Comparison of ENCODE assay signal across 8 cellular contexts in the genomic region with DNA sequence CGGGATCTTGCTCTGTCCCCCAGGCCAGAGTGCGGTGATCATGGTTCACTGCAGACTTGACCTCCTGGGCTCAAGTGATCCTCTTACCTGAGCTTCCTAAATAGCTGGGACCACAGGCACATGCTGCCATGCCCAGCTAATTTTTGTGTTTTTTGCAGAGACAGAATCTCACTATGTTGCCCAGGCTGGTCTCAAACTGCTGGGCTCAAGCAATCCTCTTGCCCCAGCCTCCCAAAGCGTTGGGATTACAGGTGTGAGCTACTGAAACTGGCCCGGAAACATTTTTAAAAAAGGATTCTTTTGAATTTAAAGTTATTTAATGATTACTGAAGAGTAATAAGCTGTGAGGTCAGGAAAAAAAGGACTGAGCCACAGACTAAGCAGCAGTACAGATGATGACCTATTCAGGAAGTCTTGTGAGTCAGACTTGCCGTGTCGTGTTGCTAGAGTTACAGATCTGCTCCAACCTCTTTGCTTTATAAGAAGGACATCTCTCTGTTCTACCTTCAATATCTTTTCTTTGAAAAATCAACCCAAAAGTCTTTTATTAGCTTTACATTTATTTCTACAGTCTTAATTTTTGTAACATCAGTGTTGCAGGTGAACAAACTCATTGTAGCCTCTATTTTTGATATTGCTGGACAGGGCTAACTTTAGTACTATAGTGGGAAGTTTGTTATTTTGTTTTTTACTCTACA.
DNase-seq lines count a peak whose midpoint lies in the region; ATAC-seq and TF ChIP-seq lines count a peak whose summit lies in the region.

No MANE protein-coding gene starts in this region.

- intact Hi-C loops in HCT116 (cut with micrococcal nuclease) = no loop called here

- RAD21 ChIA-PET in HCT116 (lab: Charles Lee; ENCODE audit: low non-redundant PET in 1 of 2, low total read pairs in 2 of 2, uncharacterized antibody in 2 of 2, unreplicated experiment in 2 of 2) = no interaction called here

- DNase-seq in AG09319 (ENCODE audit: extremely low read depth, low read depth) (peak; percentile 40), HCT116 (ENCODE audit: low read depth, low spot score) (peak; percentile 71), SJSA1 (ENCODE audit: low read depth in 1 of 2, low spot score in 2 of 2) (peak in 1 of 2 experiments; percentile 44), left kidney (ENCODE audit: low read depth, low spot score) (peak; percentile 14), NCI-H524 treated with DMSO at 0.1 percent for 48 hours (lab: John Stamatoyannopoulos, UW) (no peak), H7 (no peak)
- peak; percentile 68 for DNase-seq in activated naive CD4-positive, alpha-beta T cell treated with anti-CD3 and anti-CD28 coated beads, Interleukin-2, amount 50 U/mL, for 16 hours
- DNase-seq in stimulated activated CD8-positive, alpha-beta memory T cell treated with anti-CD3 and anti-CD28 coated beads, Interleukin-15, amount 100 ng/mL, for 24 hours (ENCODE audit: low read depth) = peak; percentile 27

- BruUV-seq in HCT116 (replicated peaks; lab: Mats Ljungman, UMichigan) = no TSS peak

- no peaks in the 10 kb centered on the region for H3K9me2 ChIP-seq in HCT116 (ENCODE audit: insufficient read depth)

- POLR2A ChIA-PET in HCT116 (lab: Charles Lee) = interaction anchor here (1.2 to 1.7 kb wide), 3 partner anchors 9 to 218 kb away, joined by 4 read pairs; a partner anchor contains a TSS

- peak overlapping the region; percentile 45 for H3K9ac ChIP-seq in HCT116 (ENCODE audit: low read length)

- peak overlapping the region; percentile 16; the same call in 1 of the 2 replicates for H3K27ac ChIP-seq in HCT116 (ENCODE audit: low read depth, low read length)
- H3K27ac ChIP-seq in SJSA1 = peak overlapping the region; percentile 29; the same call in 1 of the 2 replicates

- H3K27me3 ChIP-seq in HCT116 (ENCODE audit: insufficient read depth, low read length) (no peaks in the 10 kb centered on the region), SJSA1 (replicated peaks) (no peaks in the 10 kb centered on the region), H7 (ENCODE audit: control insufficient read depth, insufficient read depth, low read length) (no peaks in the 10 kb centered on the region)

- H3K4me3 ChIP-seq in HCT116 (replicated peaks in 1 of 2; ENCODE audit: low read depth in 1 of 2, low read length in 2 of 2) (peak overlapping the region in 1 of 2 experiments; percentile 23; a peak in 1 of 4 replicates), SJSA1 (no peak overlapping the region), H7 (ENCODE audit: insufficient read depth, low read depth, low read length) (no peak overlapping the region)

- peak; percentile 90 for ATAC-seq in HCT116

- TF ChIP-seq CTCF in AG09319 (IDR thresholded peaks at IDR 0.05; ENCODE audit: low read depth, low read length) = no peak
- no peak for TF ChIP-seq CTCF in HCT116 (IDR thresholded peaks at IDR 0.05 in 2 of 3, conservative IDR thresholded peaks at IDR 0.05 in 1 of 3; ENCODE audit: borderline replicate concordance in 1 of 3, insufficient read depth in 1 of 3, low read depth in 2 of 3, low read length in 2 of 3)

- no peak for TF ChIP-seq POLR2A in HCT116 (IDR thresholded peaks at IDR 0.05; ENCODE audit: borderline replicate concordance, extremely low read depth, insufficient read depth, insufficient read length)

- H3K4me2 ChIP-seq in HCT116 (ENCODE audit: low read length) = peak overlapping the region; percentile 61

- no peaks in the 10 kb centered on the region for H4K20me1 ChIP-seq in HCT116 (ENCODE audit: insufficient read depth)

- H3K9me3 ChIP-seq in HCT116 (ENCODE audit: control insufficient read depth in 1 of 2, insufficient read depth in 1 of 2, low read depth in 1 of 2, low read length in 2 of 2) (no peaks in the 10 kb centered on the region), SJSA1 (replicated peaks) (no peaks in the 10 kb centered on the region)

- no peaks in the 10 kb centered on the region for H3K36me3 ChIP-seq in HCT116 (ENCODE audit: control insufficient read depth in 1 of 2, insufficient read depth in 2 of 2, low read length in 2 of 2)
- H3K36me3 ChIP-seq in SJSA1 = no peaks in the 10 kb centered on the region
- no peaks in the 10 kb centered on the region for H3K36me3 ChIP-seq in H7 (replicated peaks; ENCODE audit: control insufficient read depth, insufficient read depth, low read length)

- CTCF ChIA-PET in HCT116 (lab: Charles Lee) = interaction anchor here (1.9 to 2.0 kb wide), 2 partner anchors 10 to 226 kb away, joined by 8 read pairs; no protein-coding TSS in a partner anchor

- H3K4me1 ChIP-seq in HCT116 (ENCODE audit: control insufficient read depth in 1 of 2, insufficient read depth in 2 of 2, low read length in 2 of 2) (peaks cover 15 to 23% of the 10 kb centered on the region in 2 experiments), SJSA1 (replicated peaks) (peaks cover 21% of the 10 kb centered on the region)

- no peak overlapping the region for H2AFZ ChIP-seq in HCT116 (ENCODE audit: low read depth, low read length, poor library complexity, severe bottlenecking)

- no peak; the same call in 1 of the 2 replicates for TF ChIP-seq RAD21 in HCT116 (IDR thresholded peaks at IDR 0.05; ENCODE audit: low read depth)

- peaks cover 8% of the 10 kb centered on the region for H3K79me2 ChIP-seq in HCT116 (ENCODE audit: insufficient read depth, low read length)

TF ChIP-seq in HCT116, 20 proteins besides CTCF, POLR2A, EP300 and RAD21 (continues in another document):
- TF ChIP-seq SP1 (IDR thresholded peaks at IDR 0.05; ENCODE audit: low read depth) = peak; percentile 60
- no peak for TF ChIP-seq ZFX (IDR thresholded peaks at IDR 0.05)
- no peak for TF ChIP-seq ZNF274 (IDR thresholded peaks at IDR 0.05; ENCODE audit: low read depth, low read length)
- TF ChIP-seq SRF (IDR thresholded peaks at IDR 0.05; ENCODE audit: low read depth) = no peak
- TF ChIP-seq JUND (IDR thresholded peaks at IDR 0.05) = peak; percentile 83
- TF ChIP-seq EGR1 (IDR thresholded peaks at IDR 0.05; ENCODE audit: low read depth) = no peak
- 0 out of 2 replicates have a peak, but pooled peaks have one; percentile 59 for TF ChIP-seq CBX3 (IDR thresholded peaks at IDR 0.05; ENCODE audit: low read depth)
- no peak for TF ChIP-seq EZH2phosphoT487 (IDR thresholded peaks at IDR 0.05; ENCODE audit: borderline replicate concordance)
- TF ChIP-seq, protein P1, sequence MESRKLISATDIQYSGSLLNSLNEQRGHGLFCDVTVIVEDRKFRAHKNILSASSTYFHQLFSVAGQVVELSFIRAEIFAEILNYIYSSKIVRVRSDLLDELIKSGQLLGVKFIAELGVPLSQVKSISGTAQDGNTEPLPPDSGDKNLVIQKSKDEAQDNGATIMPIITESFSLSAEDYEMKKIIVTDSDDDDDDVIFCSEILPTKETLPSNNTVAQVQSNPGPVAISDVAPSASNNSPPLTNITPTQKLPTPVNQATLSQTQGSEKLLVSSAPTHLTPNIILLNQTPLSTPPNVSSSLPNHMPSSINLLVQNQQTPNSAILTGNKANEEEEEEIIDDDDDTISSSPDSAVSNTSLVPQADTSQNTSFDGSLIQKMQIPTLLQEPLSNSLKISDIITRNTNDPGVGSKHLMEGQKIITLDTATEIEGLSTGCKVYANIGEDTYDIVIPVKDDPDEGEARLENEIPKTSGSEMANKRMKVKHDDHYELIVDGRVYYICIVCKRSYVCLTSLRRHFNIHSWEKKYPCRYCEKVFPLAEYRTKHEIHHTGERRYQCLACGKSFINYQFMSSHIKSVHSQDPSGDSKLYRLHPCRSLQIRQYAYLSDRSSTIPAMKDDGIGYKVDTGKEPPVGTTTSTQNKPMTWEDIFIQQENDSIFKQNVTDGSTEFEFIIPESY (IDR thresholded peaks at IDR 0.05; ENCODE audit: extremely low read depth, insufficient replicate concordance, low read length) = no peak
- no peak for TF ChIP-seq EZH2 (IDR thresholded peaks at IDR 0.05)
- TF ChIP-seq, protein P2, sequence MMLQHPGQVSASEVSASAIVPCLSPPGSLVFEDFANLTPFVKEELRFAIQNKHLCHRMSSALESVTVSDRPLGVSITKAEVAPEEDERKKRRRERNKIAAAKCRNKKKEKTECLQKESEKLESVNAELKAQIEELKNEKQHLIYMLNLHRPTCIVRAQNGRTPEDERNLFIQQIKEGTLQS (IDR thresholded peaks at IDR 0.05) = 0 out of 2 replicates have a peak, but pooled peaks have one; percentile 30
- TF ChIP-seq, protein P3, sequence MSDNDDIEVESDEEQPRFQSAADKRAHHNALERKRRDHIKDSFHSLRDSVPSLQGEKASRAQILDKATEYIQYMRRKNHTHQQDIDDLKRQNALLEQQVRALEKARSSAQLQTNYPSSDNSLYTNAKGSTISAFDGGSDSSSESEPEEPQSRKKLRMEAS (IDR thresholded peaks at IDR 0.05) = no peak
- no peak for TF ChIP-seq CEBPB (IDR thresholded peaks at IDR 0.05; ENCODE audit: low read depth)
- TF ChIP-seq, protein P4, sequence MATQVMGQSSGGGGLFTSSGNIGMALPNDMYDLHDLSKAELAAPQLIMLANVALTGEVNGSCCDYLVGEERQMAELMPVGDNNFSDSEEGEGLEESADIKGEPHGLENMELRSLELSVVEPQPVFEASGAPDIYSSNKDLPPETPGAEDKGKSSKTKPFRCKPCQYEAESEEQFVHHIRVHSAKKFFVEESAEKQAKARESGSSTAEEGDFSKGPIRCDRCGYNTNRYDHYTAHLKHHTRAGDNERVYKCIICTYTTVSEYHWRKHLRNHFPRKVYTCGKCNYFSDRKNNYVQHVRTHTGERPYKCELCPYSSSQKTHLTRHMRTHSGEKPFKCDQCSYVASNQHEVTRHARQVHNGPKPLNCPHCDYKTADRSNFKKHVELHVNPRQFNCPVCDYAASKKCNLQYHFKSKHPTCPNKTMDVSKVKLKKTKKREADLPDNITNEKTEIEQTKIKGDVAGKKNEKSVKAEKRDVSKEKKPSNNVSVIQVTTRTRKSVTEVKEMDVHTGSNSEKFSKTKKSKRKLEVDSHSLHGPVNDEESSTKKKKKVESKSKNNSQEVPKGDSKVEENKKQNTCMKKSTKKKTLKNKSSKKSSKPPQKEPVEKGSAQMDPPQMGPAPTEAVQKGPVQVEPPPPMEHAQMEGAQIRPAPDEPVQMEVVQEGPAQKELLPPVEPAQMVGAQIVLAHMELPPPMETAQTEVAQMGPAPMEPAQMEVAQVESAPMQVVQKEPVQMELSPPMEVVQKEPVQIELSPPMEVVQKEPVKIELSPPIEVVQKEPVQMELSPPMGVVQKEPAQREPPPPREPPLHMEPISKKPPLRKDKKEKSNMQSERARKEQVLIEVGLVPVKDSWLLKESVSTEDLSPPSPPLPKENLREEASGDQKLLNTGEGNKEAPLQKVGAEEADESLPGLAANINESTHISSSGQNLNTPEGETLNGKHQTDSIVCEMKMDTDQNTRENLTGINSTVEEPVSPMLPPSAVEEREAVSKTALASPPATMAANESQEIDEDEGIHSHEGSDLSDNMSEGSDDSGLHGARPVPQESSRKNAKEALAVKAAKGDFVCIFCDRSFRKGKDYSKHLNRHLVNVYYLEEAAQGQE (IDR thresholded peaks at IDR 0.05; ENCODE audit: low read depth) = no peak
- no peak for TF ChIP-seq TCF7L2 (IDR thresholded peaks at IDR 0.05; ENCODE audit: borderline replicate concordance, extremely low read depth, insufficient read depth, insufficient read length)
- no peak for TF ChIP-seq SIN3A (IDR thresholded peaks at IDR 0.05; ENCODE audit: low read depth)
- no peak for TF ChIP-seq POLR2AphosphoS5 (IDR thresholded peaks at IDR 0.05; ENCODE audit: low read depth, low read length)

Comparison
In these comparisons a context has a peak if more than half of its experiments do, and no peak if none do; other contexts are left out.
1. DNase-seq: peak in AG09319 (single experiment), HCT116 (single experiment), activated naive CD4-positive, alpha-beta T cell treated with anti-CD3 and anti-CD28 coated beads, Interleukin-2, amount 50 U/mL, for 16 hours (single experiment), left kidney (single experiment) and stimulated activated CD8-positive, alpha-beta memory T cell treated with anti-CD3 and anti-CD28 coated beads, Interleukin-15, amount 100 ng/mL, for 24 hours (single experiment); none in NCI-H524 treated with DMSO at 0.1 percent for 48 hours (single experiment) and H7 (single experiment).